16 cellular contexts compared by ENCODE assay signal in the genomic region with DNA sequence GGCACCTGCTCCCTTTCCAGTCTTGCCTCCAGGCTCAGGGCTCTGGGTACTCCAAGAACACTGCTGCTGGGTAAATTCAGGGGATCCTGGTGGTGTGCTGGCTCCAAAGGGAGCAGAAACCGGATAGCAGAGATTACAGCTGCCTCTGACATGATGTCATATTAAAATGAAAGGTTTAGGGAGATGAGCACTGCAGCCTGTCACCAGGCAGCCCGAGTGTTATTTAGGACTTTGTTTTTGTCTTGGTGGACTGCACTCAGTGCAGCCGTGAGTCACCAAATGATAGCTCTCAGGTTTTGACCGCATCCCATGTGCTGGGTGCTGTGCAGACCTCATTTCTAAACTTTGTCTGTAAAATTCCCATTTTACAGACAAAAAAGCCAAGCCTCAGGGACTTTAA.
DNase-seq lines count a peak whose midpoint lies in the region; ATAC-seq, FAIRE-seq and TF ChIP-seq lines count a peak whose summit lies in the region.
"Had no signal": no experiment of that assay in that cellular context is flagged by ENCODE, and none has a peak within 500 bp of the region (broad histone marks: within the 10 kb centered on the region; RNA-seq: fewer than 3 reads in every experiment).

No MANE protein-coding gene starts in this region.

- peak overlapping the region; percentile 6 for H3K9ac ChIP-seq in NT2/D1 (ENCODE audit: insufficient read length, low read depth)
- H3K9ac ChIP-seq in smooth muscle cell (ENCODE audit: low read depth): peak overlapping the region; percentile 18
- H3K9ac ChIP-seq in HepG2 (ENCODE audit: insufficient read depth, low read depth, low read length): no peak overlapping the region

- H3K4me1 ChIP-seq in NT2/D1 (ENCODE audit: insufficient read depth, insufficient read length) (no peaks in the 10 kb centered on the region), smooth muscle cell (ENCODE audit: low read depth) (no peaks in the 10 kb centered on the region), HepG2 (ENCODE audit: insufficient read depth, low read length) (peaks cover 38% of the 10 kb centered on the region), pancreas (no peaks in the 10 kb centered on the region)
- H3K4me1 ChIP-seq: colonic mucosa, esophagus muscularis mucosa had no signal

- no peak overlapping the region for H3K4me3 Mint-ChIP-seq in activated CD4-positive, alpha-beta T cell treated with anti-CD3 and anti-CD28 coated beads for 36 hours
- no peak overlapping the region for H3K4me3 Mint-ChIP-seq in activated CD4-positive, alpha-beta T cell treated with anti-CD3 and anti-CD28 coated beads, Interleukin-2, amount 10 ng/mL, durations not matched to agents 24 days and 14 days

- intact Hi-C loops in activated CD4-positive, alpha-beta T cell treated with anti-CD3 and anti-CD28 coated beads for 36 hours (cut with DNase I, micrococcal nuclease): no loop called here
- intact Hi-C loops in activated CD4-positive, alpha-beta T cell treated with anti-CD3 and anti-CD28 coated beads, Interleukin-2, amount 10 ng/mL, durations not matched to agents 24 days and 14 days (cut with micrococcal nuclease): loop anchor here (10.0 kb wide), 1 partner anchor 45 kb away; no protein-coding TSS in a partner anchor
- intact Hi-C loops in HepG2 (cut with micrococcal nuclease; ENCODE audit: unreplicated experiment) (no loop called here), pancreas (cut with DNase I) (no loop called here)

- H3K79me2 ChIP-seq in smooth muscle cell (ENCODE audit: low read depth) (no peaks in the 10 kb centered on the region), HepG2 (ENCODE audit: insufficient read depth, low read length) (no peaks in the 10 kb centered on the region)

- no peaks in the 10 kb centered on the region for H3K9me3 Mint-ChIP-seq in activated CD4-positive, alpha-beta T cell treated with anti-CD3 and anti-CD28 coated beads for 36 hours (ENCODE audit: low read depth)
- peaks cover under 1% of the 10 kb centered on the region for H3K9me3 Mint-ChIP-seq in activated CD4-positive, alpha-beta T cell treated with anti-CD3 and anti-CD28 coated beads, Interleukin-2, amount 10 ng/mL, durations not matched to agents 24 days and 14 days

- H3K27ac ChIP-seq in smooth muscle cell (ENCODE audit: low read depth) (peak overlapping the region; percentile 59), HepG2 (ENCODE audit: extremely low read length, insufficient read depth, low read length) (no peak overlapping the region), pancreas (no peak overlapping the region)
- H3K27ac ChIP-seq: colonic mucosa, esophagus muscularis mucosa, HL-60, neutrophil had no signal

- H3K27ac Mint-ChIP-seq in activated CD4-positive, alpha-beta T cell treated with anti-CD3 and anti-CD28 coated beads for 36 hours: no peak overlapping the region
- no peak overlapping the region for H3K27ac Mint-ChIP-seq in activated CD4-positive, alpha-beta T cell treated with anti-CD3 and anti-CD28 coated beads, Interleukin-2, amount 10 ng/mL, durations not matched to agents 24 days and 14 days

- ATAC-seq in activated CD4-positive, alpha-beta T cell treated with anti-CD3 and anti-CD28 coated beads for 36 hours: peak; percentile 14
- ATAC-seq in HepG2 (no peak), pancreas (no peak)
- ATAC-seq: HCT116 had no signal

- in situ Hi-C loops in HepG2 (cut with HindIII; ENCODE audit: extremely low pct_ligation_motif_present, low pct_unique_long_range_greater_than_20kb): no loop called here

- H4K20me1 ChIP-seq in smooth muscle cell (ENCODE audit: low read depth) (no peaks in the 10 kb centered on the region), HepG2 (ENCODE audit: insufficient read depth, low read length) (no peaks in the 10 kb centered on the region)

- no peaks in the 10 kb centered on the region for H3K9me3 ChIP-seq in NT2/D1 (ENCODE audit: insufficient read depth, low read length)
- H3K9me3 ChIP-seq in smooth muscle cell (replicated peaks; ENCODE audit: low read depth): no peaks in the 10 kb centered on the region
- H3K9me3 ChIP-seq in HepG2 (ENCODE audit: low read length): no peaks in the 10 kb centered on the region
- no peaks in the 10 kb centered on the region for H3K9me3 ChIP-seq in pancreas
- H3K9me3 ChIP-seq: colonic mucosa, esophagus muscularis mucosa, neutrophil had no signal

- peak overlapping the region; percentile 7 for H3K4me2 ChIP-seq in smooth muscle cell
- no peak overlapping the region for H3K4me2 ChIP-seq in HepG2 (ENCODE audit: low read depth, low read length)

- no peak for TF ChIP-seq RAD21 in HepG2 (CRISPR knock-in tag; IDR thresholded peaks at IDR 0.05)

- no peak for TF ChIP-seq CTCF in choroid plexus epithelial cell (conservative IDR thresholded peaks at IDR 0.05; ENCODE audit: low read depth, low read length)
- no peak for TF ChIP-seq CTCF in smooth muscle cell (IDR thresholded peaks at IDR 0.05; ENCODE audit: borderline replicate concordance, insufficient read depth, poor library complexity, severe bottlenecking)
- TF ChIP-seq CTCF in HepG2 (CRISPR knock-in tag; IDR thresholded peaks at IDR 0.05): no peak
- TF ChIP-seq CTCF in pancreas (IDR thresholded peaks at IDR 0.05): no peak

- no peaks in the 10 kb centered on the region for H3K36me3 Mint-ChIP-seq in activated CD4-positive, alpha-beta T cell treated with anti-CD3 and anti-CD28 coated beads for 36 hours (ENCODE audit: low read depth)
- peaks cover 11% of the 10 kb centered on the region for H3K36me3 Mint-ChIP-seq in activated CD4-positive, alpha-beta T cell treated with anti-CD3 and anti-CD28 coated beads, Interleukin-2, amount 10 ng/mL, durations not matched to agents 24 days and 14 days (ENCODE audit: low read depth)

- POLR2A ChIA-PET in activated CD4-positive, alpha-beta T cell treated with anti-CD3 and anti-CD28 coated beads for 36 hours (lab: Charles Lee): no interaction called here
- POLR2A ChIA-PET in HepG2 (lab: Yijun Ruan, JAX): no interaction called here

- H3K36me3 ChIP-seq in NT2/D1 (ENCODE audit: insufficient read depth, insufficient read length, low read length) (no peaks in the 10 kb centered on the region), smooth muscle cell (ENCODE audit: low read depth) (no peaks in the 10 kb centered on the region), HepG2 (replicated peaks in 1 of 2; ENCODE audit: control insufficient read depth in 1 of 2, insufficient read depth in 2 of 2, low read length in 2 of 2) (no peaks in the 10 kb centered on the region), pancreas (no peaks in the 10 kb centered on the region)
- H3K36me3 ChIP-seq: colonic mucosa, esophagus muscularis mucosa, neutrophil had no signal

- FAIRE-seq in HepG2 (lab: Jason Lieb, UNC) (no peak), pancreas (lab: Jason Lieb, UNC) (no peak)

- peaks cover 22% of the 10 kb centered on the region for H3K4me1 Mint-ChIP-seq in activated CD4-positive, alpha-beta T cell treated with anti-CD3 and anti-CD28 coated beads for 36 hours
- H3K4me1 Mint-ChIP-seq in activated CD4-positive, alpha-beta T cell treated with anti-CD3 and anti-CD28 coated beads, Interleukin-2, amount 10 ng/mL, durations not matched to agents 24 days and 14 days: peaks cover 50% of the 10 kb centered on the region

- no peak for DNase-seq in activated CD4-positive, alpha-beta T cell treated with anti-CD3 and anti-CD28 coated beads for 36 hours
- DNase-seq in activated CD4-positive, alpha-beta T cell treated with anti-CD3 and anti-CD28 coated beads, Interleukin-2, amount 10 ng/mL, durations not matched to agents 24 days and 14 days: no peak
- no peak for DNase-seq in NT2/D1 (ENCODE audit: low read depth, low spot score)
- DNase-seq in choroid plexus epithelial cell (ENCODE audit: low read depth): peak; percentile 63
- no peak for DNase-seq in smooth muscle cell (lab: John Stamatoyannopoulos, UW; ENCODE audit: unreplicated experiment)
- DNase-seq in HepG2 (ENCODE audit: low spot score): no peak
- no peak for DNase-seq in pancreas
- no peak for DNase-seq in stimulated activated CD4-positive, alpha-beta T cell treated with anti-CD3 and anti-CD28 coated beads, Interleukin-4, amount 100 ng/mL, for 4 hours
- DNase-seq: activated CD4-positive, CD25-positive, alpha-beta regulatory T cell treated with anti-CD3 and anti-CD28 coated beads, Interleukin-2, amount 50 U/mL, for 72 hours; colonic mucosa; COR-L47; NCI-H2029 had no signal

- H3F3A ChIP-seq in smooth muscle cell (ENCODE audit: low read depth): no peaks in the 10 kb centered on the region

- H3K27me3 ChIP-seq in NT2/D1 (ENCODE audit: insufficient read depth, insufficient read length): no peaks in the 10 kb centered on the region
- no peaks in the 10 kb centered on the region for H3K27me3 ChIP-seq in smooth muscle cell (ENCODE audit: low read depth)
- H3K27me3 ChIP-seq in HepG2 (ENCODE audit: control insufficient read depth in 1 of 2, insufficient read depth in 2 of 2, low read length in 2 of 2): no peaks in the 10 kb centered on the region
- no peaks in the 10 kb centered on the region for H3K27me3 ChIP-seq in pancreas
- H3K27me3 ChIP-seq: colonic mucosa, neutrophil had no signal

- WGBS in smooth muscle cell (ENCODE audit: low lambda C conversion rate): 2% methylated on average over 4 of the region's 4 CpGs
- 64% methylated on average over 4 of the region's 4 CpGs for WGBS in HepG2 (ENCODE audit: low lambda C conversion rate)
- 55 to 57% methylated on average over 4 of the region's 4 CpGs for WGBS in pancreas, 2 donors

- no TSS peak for BruUV-seq in HepG2 (replicated peaks; lab: Mats Ljungman, UMichigan)

- H3K4me3 ChIP-seq in NT2/D1 (ENCODE audit: insufficient read length, low read depth) (no peak overlapping the region), choroid plexus epithelial cell (ENCODE audit: low read depth, low read length) (no peak overlapping the region), smooth muscle cell (no peak overlapping the region), HepG2 (replicated peaks in 1 of 3; ENCODE audit: insufficient read depth in 1 of 3, low read depth in 2 of 3, low read length in 3 of 3) (no peak overlapping the region), pancreas (no peak overlapping the region)
- H3K4me3 ChIP-seq: colonic mucosa, esophagus muscularis mucosa had no signal

- H2AFZ ChIP-seq in smooth muscle cell (ENCODE audit: low read depth) (no peak overlapping the region), HepG2 (ENCODE audit: low read length) (no peak overlapping the region)

- no peaks in the 10 kb centered on the region for H3K27me3 Mint-ChIP-seq in activated CD4-positive, alpha-beta T cell treated with anti-CD3 and anti-CD28 coated beads for 36 hours
- H3K27me3 Mint-ChIP-seq in activated CD4-positive, alpha-beta T cell treated with anti-CD3 and anti-CD28 coated beads, Interleukin-2, amount 10 ng/mL, durations not matched to agents 24 days and 14 days: no peaks in the 10 kb centered on the region

- TF ChIP-seq EP300 in HepG2 (IDR thresholded peaks at IDR 0.05; ENCODE audit: low read depth in 2 of 2, low read length in 2 of 2): no peak
- no peak for TF ChIP-seq EP300 in HepG2 (CRISPR knock-in tag; IDR thresholded peaks at IDR 0.05; ENCODE audit: borderline replicate concordance)

- TF ChIP-seq POLR2A in HepG2 (IDR thresholded peaks at IDR 0.05; ENCODE audit: insufficient read depth in 1 of 2, low read depth in 2 of 2, low read length in 2 of 2): no peak

- CTCF ChIA-PET in activated CD4-positive, alpha-beta T cell treated with anti-CD3 and anti-CD28 coated beads for 36 hours (lab: Charles Lee): no interaction called here
- CTCF ChIA-PET in HepG2 (lab: Yijun Ruan, JAX; ENCODE audit: low intra/inter-chr PET ratio, low total read pairs): no interaction called here

TF ChIP-seq in HepG2, 621 proteins besides CTCF, POLR2A, EP300 and RAD21 (continues in another document):
- no peak for TF ChIP-seq ZNF451 (CRISPR knock-in tag; IDR thresholded peaks at IDR 0.05)
